ENCODE assay signal across 17 cellular contexts in the genomic region with DNA sequence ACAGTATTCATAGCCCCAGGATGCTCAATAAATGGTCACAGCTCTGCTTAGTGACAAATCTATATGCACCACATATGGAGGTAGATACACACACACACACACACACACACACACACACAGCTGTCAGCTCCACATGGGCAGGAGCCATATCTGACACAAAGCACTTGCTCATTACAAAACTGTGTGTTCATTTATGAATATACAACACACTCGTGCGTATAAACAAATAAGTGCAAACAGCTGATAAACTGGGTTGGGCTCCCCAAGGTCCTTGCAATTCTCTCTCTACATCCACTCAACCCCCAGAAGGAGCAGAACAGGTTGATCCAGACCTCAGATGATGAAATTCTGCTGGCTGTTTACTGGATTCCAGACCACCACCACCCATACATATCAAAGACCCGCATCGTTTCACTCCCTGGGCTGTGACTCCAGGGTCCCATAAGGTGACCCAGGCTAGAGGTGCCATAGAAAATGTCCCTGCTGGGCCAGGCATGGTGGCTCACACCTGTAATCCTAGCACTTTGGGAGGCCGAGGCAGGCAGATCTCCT.
"Had no signal": no experiment of that assay in that cellular context is flagged by ENCODE, and none has a peak within 500 bp of the region (broad histone marks: within the 10 kb centered on the region; RNA-seq: fewer than 3 reads in every experiment).

No MANE protein-coding gene starts in this region.

- H3K27ac ChIP-seq: lower lobe of right lung, neutrophil, right lobe of liver had no signal

- H3K27me3 Mint-ChIP-seq: activated CD4-positive, alpha-beta memory T cell treated with anti-CD3 and anti-CD28 coated beads, Interleukin-2, amount 10 ng/mL, durations not matched to agents 7 days and 5 days; naive thymus-derived CD4-positive, alpha-beta T cell had no signal

- H3K4me3 ChIP-seq: gastrocnemius medialis, hepatocyte, lower lobe of right lung, right lobe of liver, uterus had no signal

- H3K36me3 ChIP-seq: gastrocnemius medialis, lower lobe of right lung, neutrophil, right lobe of liver, uterus had no signal

- H3K36me3 Mint-ChIP-seq: mesothelial cell of epicardium had no signal

- H3K27me3 ChIP-seq: gastrocnemius medialis, hepatocyte, neutrophil, right lobe of liver, uterus had no signal

- H3K27ac Mint-ChIP-seq: activated CD4-positive, alpha-beta memory T cell treated with anti-CD3 and anti-CD28 coated beads, Interleukin-2, amount 10 ng/mL, durations not matched to agents 7 days and 5 days; activated T-helper 1 cell treated with anti-CD3 and anti-CD28 coated beads, Interleukin-12 subunit alpha, Interleukin-12 subunit beta, Interleukin-2, Interleukin-4 antibody, amounts not matched to agents 30 ng/mL and 10 ng/mL and 1 ng/mL, durations not matched to agents 14 hours and 24 hours and 36 hours; mesothelial cell of epicardium had no signal

- H3K4me3 Mint-ChIP-seq: activated CD4-positive, alpha-beta memory T cell treated with anti-CD3 and anti-CD28 coated beads, Interleukin-2, amount 10 ng/mL, durations not matched to agents 7 days and 5 days; activated T-helper 1 cell treated with anti-CD3 and anti-CD28 coated beads, Interleukin-12 subunit alpha, Interleukin-12 subunit beta, Interleukin-2, Interleukin-4 antibody, amounts not matched to agents 30 ng/mL and 10 ng/mL and 1 ng/mL, durations not matched to agents 14 hours and 24 hours and 36 hours; mesothelial cell of epicardium; naive thymus-derived CD4-positive, alpha-beta T cell had no signal

- H3K9me3 Mint-ChIP-seq: activated CD4-positive, alpha-beta memory T cell treated with anti-CD3 and anti-CD28 coated beads, Interleukin-2, amount 10 ng/mL, durations not matched to agents 7 days and 5 days; activated T-helper 1 cell treated with anti-CD3 and anti-CD28 coated beads, Interleukin-12 subunit alpha, Interleukin-12 subunit beta, Interleukin-2, Interleukin-4 antibody, amounts not matched to agents 30 ng/mL and 10 ng/mL and 1 ng/mL, durations not matched to agents 14 hours and 24 hours and 36 hours; mesothelial cell of epicardium; naive thymus-derived CD4-positive, alpha-beta T cell had no signal

- H3K4me1 Mint-ChIP-seq: activated CD4-positive, alpha-beta memory T cell treated with anti-CD3 and anti-CD28 coated beads, Interleukin-2, amount 10 ng/mL, durations not matched to agents 7 days and 5 days; mesothelial cell of epicardium had no signal

- ATAC-seq: naive thymus-derived CD4-positive, alpha-beta T cell had no signal

- H3K9me3 ChIP-seq: gastrocnemius medialis, lower lobe of right lung, neutrophil, right lobe of liver, uterus had no signal

- H3K4me1 ChIP-seq: right lobe of liver had no signal

- DNase-seq: activated CD4-positive, alpha-beta memory T cell treated with anti-CD3 and anti-CD28 coated beads, Interleukin-2, amount 10 ng/mL, durations not matched to agents 7 days and 5 days; activated CD4-positive, alpha-beta T cell treated with anti-CD3 and anti-CD28 coated beads for 1 hour; activated CD8-positive, alpha-beta memory T cell treated with anti-CD3 and anti-CD28 coated beads, Interleukin-2, amount 50 U/mL, for 48 hours; activated naive CD4-positive, alpha-beta T cell; gastrocnemius medialis; kidney; lower lobe of right lung; naive thymus-derived CD4-positive, alpha-beta T cell; right lobe of liver; stimulated activated CD4-positive, alpha-beta T cell treated with anti-CD3 and anti-CD28 coated beads, Interleukin-2, amount 100 ng/mL, for 24 hours; stimulated activated naive CD4-positive, alpha-beta T cell; T-helper 9 cell; uterus had no signal
